ENCODE assay signal across 15 cellular contexts in genomic region chr13:22041741-22042140, GRCh38.
A peak's percentile ranks its signal among the peaks of the same experiment; 100 is the strongest.
DNase-seq lines count a peak whose midpoint lies in the region; ATAC-seq and TF ChIP-seq lines count a peak whose summit lies in the region.
"Had no signal": no experiment of that assay in that cellular context is flagged by ENCODE, and none has a peak within 500 bp of the region (broad histone marks: within the 10 kb centered on the region; RNA-seq: fewer than 3 reads in every experiment).

No MANE protein-coding gene starts in this region.

- CTCF ChIA-PET in WTC11 (lab: Charles Lee), result no interaction called here

- no peak for ATAC-seq in activated T-cell treated with anti-CD3 and anti-CD28 coated beads, Interleukin-2, amount 50 U/mL, for 4 hours
- ATAC-seq in WTC11 (no peak), GM19463 (IDR thresholded peaks at IDR 0.05; ENCODE audit: unreplicated experiment) (no peak)
- peak; percentile 51 for ATAC-seq in stimulated activated effector memory CD8-positive, alpha-beta T cell treated with anti-CD3 and anti-CD28 coated beads, Interleukin-12 subunit alpha, Interleukin-12 subunit beta, amount 100 ng/mL, for 72 hours
- ATAC-seq: left lung had no signal

- no peak for DNase-seq in activated T-cell treated with anti-CD3 and anti-CD28 coated beads, Interleukin-2, amount 50 U/mL, for 4 hours
- DNase-seq in activated T-cell treated with anti-CD3 and anti-CD28 coated beads, Interleukin-2, amount 50 U/mL, for 48 hours, result no peak
- DNase-seq in WTC11 (ENCODE audit: low spot score) (no peak), endothelial cell (ENCODE audit: low spot score) (no peak), H4 (ENCODE audit: low spot score) (no peak), SIG-M5 (lab: John Stamatoyannopoulos, UW) (no peak)
- peak in 1 of 2 donors; percentile 39 for DNase-seq in stimulated activated effector memory CD8-positive, alpha-beta T cell treated with anti-CD3 and anti-CD28 coated beads, Interleukin-12 subunit alpha, Interleukin-12 subunit beta, amount 100 ng/mL, for 72 hours (ENCODE audit: low spot score in 2 of 2)
- DNase-seq: activated CD4-positive, alpha-beta T cell treated with anti-CD3 and anti-CD28 coated beads, Interleukin-2, amount 50 U/mL, for 4 hours; Karpas-422; left lung; NCI-H1436; NCI-H226; NK-92 treated with Interleukin-12 subunit alpha and Interleukin-12 subunit beta, amount 100 ng/mL, for 24 hours; T-helper 9 cell had no signal

- H3K27me3 Mint-ChIP-seq in activated T-cell treated with anti-CD3 and anti-CD28 coated beads, Interleukin-2, amount 50 U/mL, for 4 hours (ENCODE audit: low read depth), result peaks cover 2% of the 10 kb centered on the region
- no peaks in the 10 kb centered on the region for H3K27me3 Mint-ChIP-seq in WTC11 (ENCODE audit: low read depth)
- no peaks in the 10 kb centered on the region for H3K27me3 Mint-ChIP-seq in endothelial cell (ENCODE audit: unreplicated experiment)

- peaks cover 2% of the 10 kb centered on the region for H3K36me3 Mint-ChIP-seq in activated T-cell treated with anti-CD3 and anti-CD28 coated beads, Interleukin-2, amount 50 U/mL, for 4 hours (ENCODE audit: insufficient read depth)
- H3K36me3 Mint-ChIP-seq in WTC11 (no peaks in the 10 kb centered on the region), endothelial cell (ENCODE audit: low read depth, unreplicated experiment) (no peaks in the 10 kb centered on the region)
- H3K36me3 Mint-ChIP-seq in stimulated activated effector memory CD8-positive, alpha-beta T cell treated with anti-CD3 and anti-CD28 coated beads, Interleukin-12 subunit alpha, Interleukin-12 subunit beta, amount 100 ng/mL, for 72 hours, result no peaks in the 10 kb centered on the region

- H3K9me3 Mint-ChIP-seq in activated T-cell treated with anti-CD3 and anti-CD28 coated beads, Interleukin-2, amount 50 U/mL, for 4 hours, result peaks cover 3% of the 10 kb centered on the region
- peaks cover 3% of the 10 kb centered on the region; the same call in 1 of the 2 replicates for H3K9me3 Mint-ChIP-seq in WTC11
- no peaks in the 10 kb centered on the region for H3K9me3 Mint-ChIP-seq in endothelial cell (ENCODE audit: unreplicated experiment)
- no peaks in the 10 kb centered on the region for H3K9me3 Mint-ChIP-seq in stimulated activated effector memory CD8-positive, alpha-beta T cell treated with anti-CD3 and anti-CD28 coated beads, Interleukin-12 subunit alpha, Interleukin-12 subunit beta, amount 100 ng/mL, for 72 hours

- H3K27ac Mint-ChIP-seq in WTC11 (peak overlapping the region; percentile 43; the same call in 1 of the 2 replicates), endothelial cell (ENCODE audit: unreplicated experiment) (peak overlapping the region; percentile 65)
- H3K27ac Mint-ChIP-seq in stimulated activated effector memory CD8-positive, alpha-beta T cell treated with anti-CD3 and anti-CD28 coated beads, Interleukin-12 subunit alpha, Interleukin-12 subunit beta, amount 100 ng/mL, for 72 hours, result peak overlapping the region; percentile 69

- peaks cover 14% of the 10 kb centered on the region for H3K4me1 Mint-ChIP-seq in activated T-cell treated with anti-CD3 and anti-CD28 coated beads, Interleukin-2, amount 50 U/mL, for 4 hours (ENCODE audit: low read depth)
- H3K4me1 Mint-ChIP-seq in WTC11 (peaks cover 12% of the 10 kb centered on the region), endothelial cell (ENCODE audit: unreplicated experiment) (no peaks in the 10 kb centered on the region)
- H3K4me1 Mint-ChIP-seq in stimulated activated effector memory CD8-positive, alpha-beta T cell treated with anti-CD3 and anti-CD28 coated beads, Interleukin-12 subunit alpha, Interleukin-12 subunit beta, amount 100 ng/mL, for 72 hours, result peaks cover 31% of the 10 kb centered on the region

- TF ChIP-seq CTCF in WTC11 (IDR thresholded peaks at IDR 0.05) (no peak), endothelial cell (IDR thresholded peaks at IDR 0.05; ENCODE audit: unreplicated experiment) (no peak)

- peak overlapping the region; percentile 69 for H3K4me3 Mint-ChIP-seq in activated T-cell treated with anti-CD3 and anti-CD28 coated beads, Interleukin-2, amount 50 U/mL, for 4 hours
- peak overlapping the region; percentile 83 for H3K4me3 Mint-ChIP-seq in WTC11
- peak overlapping the region; percentile 92 for H3K4me3 Mint-ChIP-seq in endothelial cell (ENCODE audit: unreplicated experiment)
- peak overlapping the region; percentile 61 for H3K4me3 Mint-ChIP-seq in stimulated activated effector memory CD8-positive, alpha-beta T cell treated with anti-CD3 and anti-CD28 coated beads, Interleukin-12 subunit alpha, Interleukin-12 subunit beta, amount 100 ng/mL, for 72 hours

- POLR2A ChIA-PET in WTC11 (lab: Charles Lee), result no interaction called here

TF ChIP-seq in WTC11, 78 proteins besides CTCF, POLR2A, EP300 and RAD21:
- TF ChIP-seq EMX1 (CRISPR knock-in tag; IDR thresholded peaks at IDR 0.05), result no peak
- no peak for TF ChIP-seq NFATC4 (CRISPR knock-in tag; IDR thresholded peaks at IDR 0.05)
- TF ChIP-seq, protein P1, sequence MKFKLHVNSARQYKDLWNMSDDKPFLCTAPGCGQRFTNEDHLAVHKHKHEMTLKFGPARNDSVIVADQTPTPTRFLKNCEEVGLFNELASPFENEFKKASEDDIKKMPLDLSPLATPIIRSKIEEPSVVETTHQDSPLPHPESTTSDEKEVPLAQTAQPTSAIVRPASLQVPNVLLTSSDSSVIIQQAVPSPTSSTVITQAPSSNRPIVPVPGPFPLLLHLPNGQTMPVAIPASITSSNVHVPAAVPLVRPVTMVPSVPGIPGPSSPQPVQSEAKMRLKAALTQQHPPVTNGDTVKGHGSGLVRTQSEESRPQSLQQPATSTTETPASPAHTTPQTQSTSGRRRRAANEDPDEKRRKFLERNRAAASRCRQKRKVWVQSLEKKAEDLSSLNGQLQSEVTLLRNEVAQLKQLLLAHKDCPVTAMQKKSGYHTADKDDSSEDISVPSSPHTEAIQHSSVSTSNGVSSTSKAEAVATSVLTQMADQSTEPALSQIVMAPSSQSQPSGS (CRISPR knock-in tag; IDR thresholded peaks at IDR 0.05; ENCODE audit: borderline replicate concordance, low read depth), result no peak
- TF ChIP-seq AR (CRISPR knock-in tag; IDR thresholded peaks at IDR 0.05), result no peak
- TF ChIP-seq E2F1 (CRISPR knock-in tag; IDR thresholded peaks at IDR 0.05), result no peak
- TF ChIP-seq IRF2 (CRISPR knock-in tag; IDR thresholded peaks at IDR 0.05; ENCODE audit: borderline replicate concordance, low read depth), result no peak
- TF ChIP-seq SMAD4 (CRISPR knock-in tag; IDR thresholded peaks at IDR 0.05), result no peak
- TF ChIP-seq ZNF263 (CRISPR knock-in tag; IDR thresholded peaks at IDR 0.05; ENCODE audit: low read depth), result no peak
- no peak for TF ChIP-seq ZBTB43 (CRISPR knock-in tag; IDR thresholded peaks at IDR 0.05)
- no peak for TF ChIP-seq ZNF396 (CRISPR knock-in tag; IDR thresholded peaks at IDR 0.05; ENCODE audit: borderline replicate concordance)
- TF ChIP-seq ZNF423 (CRISPR knock-in tag; IDR thresholded peaks at IDR 0.05), result no peak
- no peak for TF ChIP-seq NR2C2 (CRISPR knock-in tag; IDR thresholded peaks at IDR 0.05)
TF ChIP-seq in WTC11: peak in this region for 0.
